In the genomic region with DNA sequence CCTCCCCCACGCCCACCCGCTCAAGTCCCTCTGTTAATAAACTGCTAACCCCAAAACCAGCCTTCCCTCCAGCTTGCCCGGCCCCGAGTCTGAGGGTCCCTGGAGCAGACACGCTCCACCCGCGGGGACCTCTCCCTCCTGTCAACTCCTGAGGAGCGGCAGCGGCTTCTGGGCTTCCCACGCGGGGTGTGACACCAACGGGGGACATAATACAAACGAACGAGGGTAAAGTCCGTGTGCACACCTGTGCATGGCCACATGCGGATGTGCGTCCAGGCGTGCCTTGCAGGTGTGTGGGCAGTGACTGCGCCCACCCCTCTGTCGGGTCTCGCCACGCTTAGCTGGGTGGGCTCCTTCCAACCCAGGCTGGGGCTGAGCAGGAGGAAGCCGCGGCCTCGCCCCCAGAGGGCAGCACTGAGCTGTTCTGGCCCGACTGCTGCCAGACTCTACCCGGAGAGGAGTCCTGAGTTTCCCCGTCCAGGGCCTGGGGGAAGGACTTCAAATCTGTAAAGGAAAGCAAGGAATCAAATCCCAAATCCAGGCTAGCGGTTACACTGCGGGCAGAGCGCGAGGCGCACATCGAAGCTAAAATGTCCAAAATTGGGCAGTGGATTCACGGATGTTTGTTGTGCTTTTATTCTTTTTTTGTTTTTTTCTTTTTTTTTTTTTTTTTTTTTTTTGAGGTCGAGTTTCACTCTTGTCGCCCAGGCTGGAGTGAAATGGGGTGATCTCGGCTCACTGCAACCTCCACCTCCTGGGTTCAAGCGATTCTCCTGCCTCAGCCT, we compare ENCODE assay signal across 8 cellular contexts. TPM values are rescaled to one million over a fixed set of nuclear protein-coding genes. Genes with fewer than 3 reads are reported as not detected.
DNase-seq lines count a peak whose midpoint lies in the region; ATAC-seq, FAIRE-seq and TF ChIP-seq lines count a peak whose summit lies in the region.

No MANE protein-coding gene starts in this region.

- H3K9me3 ChIP-seq in Karpas-422 (ENCODE audit: low read length), result no peaks in the 10 kb centered on the region

- H3K4me2 ChIP-seq in Karpas-422 (ENCODE audit: low read depth, low read length, poor library complexity, severe bottlenecking), result peak overlapping the region; percentile 53

- H3K27me3 ChIP-seq in Karpas-422 (ENCODE audit: low read length), result no peaks in the 10 kb centered on the region

- no peaks in the 10 kb centered on the region for H3K79me2 ChIP-seq in Karpas-422 (ENCODE audit: low read length)

- TF ChIP-seq CTCF in GM12874 (IDR thresholded peaks at IDR 0.05; ENCODE audit: insufficient read depth, low read depth, low read length) (peak; percentile 97), fibroblast of mammary gland (conservative IDR thresholded peaks at IDR 0.05; ENCODE audit: control insufficient read depth, insufficient read depth, low read depth, low read length) (peak; percentile 84)

- POLR2A ChIA-PET in naive thymus-derived CD8-positive, alpha-beta T cell (lab: Charles Lee), result interaction anchor here (0.6 to 5.0 kb wide), 9 partner anchors 16 to 1339 kb away, joined by 3 to 45 read pairs (median 3); a partner anchor contains a TSS

- peak; percentile 92 for DNase-seq in Karpas-422
- DNase-seq in RCC 7860 (ENCODE audit: low spot score), result peak; percentile 57
- peak; percentile 69 to 78 for DNase-seq in activated T-helper 1 cell treated with anti-CD3 and anti-CD28 coated beads, Interleukin-2, amount 50 U/mL, for 16 hours (ENCODE audit: low read depth in 1 of 2, low spot score in 1 of 2)
- peak; percentile 74 for DNase-seq in fibroblast of mammary gland (ENCODE audit: low read depth)
- DNase-seq in naive thymus-derived CD8-positive, alpha-beta T cell, result peak; percentile 67 to 91 (median 83)
- peak; percentile 89 to 93 for DNase-seq in stimulated activated effector memory CD8-positive, alpha-beta T cell treated with anti-CD3 and anti-CD28 coated beads, Interleukin-12 subunit alpha, Interleukin-12 subunit beta, amount 100 ng/mL, for 72 hours (ENCODE audit: low spot score in 2 of 2)

- H3K4me1 ChIP-seq in Karpas-422 (ENCODE audit: low read length), result peaks cover 10% of the 10 kb centered on the region

- peak; percentile 90 to 93 for ATAC-seq in naive thymus-derived CD8-positive, alpha-beta T cell
- ATAC-seq in stimulated activated effector memory CD8-positive, alpha-beta T cell treated with anti-CD3 and anti-CD28 coated beads, Interleukin-12 subunit alpha, Interleukin-12 subunit beta, amount 100 ng/mL, for 72 hours, result peak; percentile 88
- no peak for ATAC-seq in GM18519 (IDR thresholded peaks at IDR 0.05; ENCODE audit: low FRiP score, unreplicated experiment)

- peaks cover 0 to 3% (median 0%) of the 10 kb centered on the region in 5 donors for H3K27me3 Mint-ChIP-seq in naive thymus-derived CD8-positive, alpha-beta T cell

- H3K4me3 Mint-ChIP-seq in naive thymus-derived CD8-positive, alpha-beta T cell, result peak overlapping the region; percentile 63 to 92 (median 82)
- H3K4me3 Mint-ChIP-seq in stimulated activated effector memory CD8-positive, alpha-beta T cell treated with anti-CD3 and anti-CD28 coated beads, Interleukin-12 subunit alpha, Interleukin-12 subunit beta, amount 100 ng/mL, for 72 hours, result peak overlapping the region; percentile 71

- peaks cover 9 to 10% (median 10%) of the 10 kb centered on the region in 4 donors for H3K4me1 Mint-ChIP-seq in naive thymus-derived CD8-positive, alpha-beta T cell
- peaks cover 12% of the 10 kb centered on the region for H3K4me1 Mint-ChIP-seq in stimulated activated effector memory CD8-positive, alpha-beta T cell treated with anti-CD3 and anti-CD28 coated beads, Interleukin-12 subunit alpha, Interleukin-12 subunit beta, amount 100 ng/mL, for 72 hours

- no peaks in the 10 kb centered on the region for H3K36me3 ChIP-seq in Karpas-422 (ENCODE audit: insufficient read depth, low read length)

- no peaks in the 10 kb centered on the region for H3K9me2 ChIP-seq in Karpas-422 (replicated peaks; ENCODE audit: insufficient read depth, low read length)

- peak overlapping the region; percentile 54; the same call in 1 of the 2 replicates for H3K9ac ChIP-seq in Karpas-422 (ENCODE audit: low read length)

- H3K27ac Mint-ChIP-seq in naive thymus-derived CD8-positive, alpha-beta T cell, result peak overlapping the region in 7 of 10 donors; percentile 41 to 93 (median 88)
- H3K27ac Mint-ChIP-seq in stimulated activated effector memory CD8-positive, alpha-beta T cell treated with anti-CD3 and anti-CD28 coated beads, Interleukin-12 subunit alpha, Interleukin-12 subunit beta, amount 100 ng/mL, for 72 hours, result no peak overlapping the region

- no peak overlapping the region for H2AFZ ChIP-seq in Karpas-422 (ENCODE audit: low read length)

- no peaks in the 10 kb centered on the region for H3K9me3 Mint-ChIP-seq in naive thymus-derived CD8-positive, alpha-beta T cell
- no peaks in the 10 kb centered on the region for H3K9me3 Mint-ChIP-seq in stimulated activated effector memory CD8-positive, alpha-beta T cell treated with anti-CD3 and anti-CD28 coated beads, Interleukin-12 subunit alpha, Interleukin-12 subunit beta, amount 100 ng/mL, for 72 hours

- H3K4me3 ChIP-seq in Karpas-422 (ENCODE audit: low read length) (no peak overlapping the region), fibroblast of mammary gland (ENCODE audit: control insufficient read depth, low read depth, low read length) (peak overlapping the region; percentile 33)

- H3K27ac ChIP-seq in Karpas-422 (ENCODE audit: low read length), result no peak overlapping the region

- H3K36me3 Mint-ChIP-seq in naive thymus-derived CD8-positive, alpha-beta T cell, result no peaks in the 10 kb centered on the region
- H3K36me3 Mint-ChIP-seq in stimulated activated effector memory CD8-positive, alpha-beta T cell treated with anti-CD3 and anti-CD28 coated beads, Interleukin-12 subunit alpha, Interleukin-12 subunit beta, amount 100 ng/mL, for 72 hours, result no peaks in the 10 kb centered on the region

- no peaks in the 10 kb centered on the region for H4K20me1 ChIP-seq in Karpas-422 (ENCODE audit: insufficient read depth, low read depth, low read length)

- FAIRE-seq in RCC 7860 (lab: Jason Lieb, UNC), result no peak

RNA-seq across cellular contexts. Expression of a gene that starts 24.2 kb away (rescaled TPM):
- total RNA-seq in Karpas-422 (2014; rRNA removed; shearing (Covaris generic); ENCODE audit: low replicate concordance), result not detected in 2 replicates
- total RNA-seq in naive thymus-derived CD8-positive, alpha-beta T cell, result not detected
- polyA plus RNA-seq in naive thymus-derived CD8-positive, alpha-beta T cell, result not detected

RNA-seq across cellular contexts. Expression of a gene that starts 36.0 kb away (rescaled TPM):
- not detected in 2 replicates for total RNA-seq in Karpas-422 (2014; rRNA removed; shearing (Covaris generic); ENCODE audit: low replicate concordance)
- total RNA-seq in naive thymus-derived CD8-positive, alpha-beta T cell, result not detected
- not detected for polyA plus RNA-seq in naive thymus-derived CD8-positive, alpha-beta T cell

RNA-seq across cellular contexts. Expression of a gene that starts 40.1 kb away (rescaled TPM):
- total RNA-seq in Karpas-422 (2014; rRNA removed; shearing (Covaris generic); ENCODE audit: low replicate concordance), result 101 and 172 TPM in 2 replicates
- 1,000 to 10,000 TPM; 1,007 to 1,051 TPM for total RNA-seq in naive thymus-derived CD8-positive, alpha-beta T cell
- 1,000 to 10,000 TPM; 1,100 to 1,335 (median 1,160) TPM for polyA plus RNA-seq in naive thymus-derived CD8-positive, alpha-beta T cell
